ENCODE assay signal across 11 cellular contexts in the genomic region with DNA sequence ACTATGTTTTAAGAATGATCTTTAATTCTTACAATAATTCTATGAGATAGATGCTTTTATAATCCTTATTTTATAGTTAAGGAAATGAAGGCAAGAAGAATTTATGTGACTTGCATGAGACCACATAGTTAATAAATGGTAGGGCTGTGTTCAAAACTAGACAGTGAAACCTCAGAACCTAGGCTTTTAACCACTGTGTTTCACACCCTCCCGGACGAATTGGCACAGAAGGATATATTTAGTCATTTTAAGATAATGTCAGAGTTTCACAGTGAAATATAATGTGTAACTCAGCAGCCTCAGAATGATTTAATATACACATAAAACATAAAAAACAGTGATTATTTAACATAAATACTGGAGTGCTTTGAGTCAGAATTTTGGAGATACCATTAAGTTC. TPM values are rescaled to one million over a fixed set of nuclear protein-coding genes. Genes with fewer than 3 reads are reported as not detected.
DNase-seq lines count a peak whose midpoint lies in the region; ATAC-seq lines count a peak whose summit lies in the region.
"Had no signal": no experiment of that assay in that cellular context is flagged by ENCODE, and none has a peak within 500 bp of the region (broad histone marks: within the 10 kb centered on the region; RNA-seq: fewer than 3 reads in every experiment).

No MANE protein-coding gene starts in this region.

- POLR2A ChIA-PET in activated CD4-positive, alpha-beta T cell treated with anti-CD3 and anti-CD28 coated beads, Interleukin-2, amount 10 ng/mL, durations not matched to agents 7 days and 5 days (lab: Charles Lee) = no interaction called here

- peaks cover 19% of the 10 kb centered on the region for H3K4me1 Mint-ChIP-seq in activated CD4-positive, alpha-beta T cell treated with anti-CD3 and anti-CD28 coated beads, Interleukin-2, amount 10 ng/mL, durations not matched to agents 7 days and 5 days
- peaks cover 11% of the 10 kb centered on the region for H3K4me1 Mint-ChIP-seq in activated CD4-positive, alpha-beta T cell treated with anti-CD3 and anti-CD28 coated beads, Interleukin-2, amount 10 ng/mL, durations not matched to agents 24 days and 14 days
- peaks cover 22 to 41% of the 10 kb centered on the region in 2 donors for H3K4me1 Mint-ChIP-seq in immature natural killer cell

- intact Hi-C loops in activated CD4-positive, alpha-beta T cell treated with anti-CD3 and anti-CD28 coated beads, Interleukin-2, amount 10 ng/mL, durations not matched to agents 24 days and 14 days (cut with micrococcal nuclease) = loop anchor here (2.0 kb wide), 1 partner anchor 15 kb away; no protein-coding TSS in a partner anchor

- H3K36me3 Mint-ChIP-seq in activated CD4-positive, alpha-beta T cell treated with anti-CD3 and anti-CD28 coated beads, Interleukin-2, amount 10 ng/mL, durations not matched to agents 7 days and 5 days (ENCODE audit: low read depth) = peaks cover 20% of the 10 kb centered on the region
- H3K36me3 Mint-ChIP-seq in activated CD4-positive, alpha-beta T cell treated with anti-CD3 and anti-CD28 coated beads, Interleukin-2, amount 10 ng/mL, durations not matched to agents 24 days and 14 days (ENCODE audit: low read depth) = peaks cover 42% of the 10 kb centered on the region
- H3K36me3 Mint-ChIP-seq in immature natural killer cell = peaks cover 16 to 29% (median 17%) of the 10 kb centered on the region in 3 donors

- ATAC-seq in GM21390 (IDR thresholded peaks at IDR 0.05; ENCODE audit: unreplicated experiment) (peak; percentile 79), HG03175 (IDR thresholded peaks at IDR 0.05; ENCODE audit: unreplicated experiment) (peak; percentile 94), left lobe of liver (no peak)
- ATAC-seq: naive thymus-derived CD4-positive, alpha-beta T cell had no signal

- no peaks in the 10 kb centered on the region for H3K9me3 Mint-ChIP-seq in activated CD4-positive, alpha-beta T cell treated with anti-CD3 and anti-CD28 coated beads, Interleukin-2, amount 10 ng/mL, durations not matched to agents 7 days and 5 days
- H3K9me3 Mint-ChIP-seq in activated CD4-positive, alpha-beta T cell treated with anti-CD3 and anti-CD28 coated beads, Interleukin-2, amount 10 ng/mL, durations not matched to agents 24 days and 14 days = no peaks in the 10 kb centered on the region
- no peaks in the 10 kb centered on the region for H3K9me3 Mint-ChIP-seq in immature natural killer cell
- H3K9me3 Mint-ChIP-seq: naive thymus-derived CD4-positive, alpha-beta T cell; type B pancreatic cell had no signal

- H3K27ac Mint-ChIP-seq in activated CD4-positive, alpha-beta T cell treated with anti-CD3 and anti-CD28 coated beads, Interleukin-2, amount 10 ng/mL, durations not matched to agents 7 days and 5 days = no peak overlapping the region
- H3K27ac Mint-ChIP-seq in activated CD4-positive, alpha-beta T cell treated with anti-CD3 and anti-CD28 coated beads, Interleukin-2, amount 10 ng/mL, durations not matched to agents 24 days and 14 days = no peak overlapping the region
- no peak overlapping the region for H3K27ac Mint-ChIP-seq in immature natural killer cell
- H3K27ac Mint-ChIP-seq: type B pancreatic cell had no signal

- no peak overlapping the region for H3K4me3 Mint-ChIP-seq in activated CD4-positive, alpha-beta T cell treated with anti-CD3 and anti-CD28 coated beads, Interleukin-2, amount 10 ng/mL, durations not matched to agents 7 days and 5 days
- H3K4me3 Mint-ChIP-seq in activated CD4-positive, alpha-beta T cell treated with anti-CD3 and anti-CD28 coated beads, Interleukin-2, amount 10 ng/mL, durations not matched to agents 24 days and 14 days = no peak overlapping the region
- peak overlapping the region in 2 of 5 donors; percentile 4 to 31 for H3K4me3 Mint-ChIP-seq in immature natural killer cell
- H3K4me3 Mint-ChIP-seq: naive thymus-derived CD4-positive, alpha-beta T cell; type B pancreatic cell had no signal

- peak; percentile 13 for DNase-seq in activated CD4-positive, alpha-beta T cell treated with anti-CD3 and anti-CD28 coated beads, Interleukin-2, amount 10 ng/mL, durations not matched to agents 7 days and 5 days
- DNase-seq in activated CD4-positive, alpha-beta T cell treated with anti-CD3 and anti-CD28 coated beads, Interleukin-2, amount 10 ng/mL, durations not matched to agents 24 days and 14 days = no peak
- DNase-seq in immature natural killer cell = peak; percentile 9 to 22 (median 15)
- no peak for DNase-seq in NCI-H1092 (lab: John Stamatoyannopoulos, UW)
- no peak for DNase-seq in NCI-H1105 treated with DMSO at 0.1 percent for 48 hours (lab: John Stamatoyannopoulos, UW)
- DNase-seq in left lobe of liver (ENCODE audit: low spot score) = no peak
- DNase-seq: naive thymus-derived CD4-positive, alpha-beta T cell; NCI-H1436 had no signal

- CTCF ChIA-PET in activated CD4-positive, alpha-beta T cell treated with anti-CD3 and anti-CD28 coated beads, Interleukin-2, amount 10 ng/mL, durations not matched to agents 7 days and 5 days (lab: Charles Lee) = no interaction called here

- H3K27me3 Mint-ChIP-seq in activated CD4-positive, alpha-beta T cell treated with anti-CD3 and anti-CD28 coated beads, Interleukin-2, amount 10 ng/mL, durations not matched to agents 7 days and 5 days = no peaks in the 10 kb centered on the region
- no peaks in the 10 kb centered on the region for H3K27me3 Mint-ChIP-seq in activated CD4-positive, alpha-beta T cell treated with anti-CD3 and anti-CD28 coated beads, Interleukin-2, amount 10 ng/mL, durations not matched to agents 24 days and 14 days
- H3K27me3 Mint-ChIP-seq in immature natural killer cell (ENCODE audit: low read depth in 3 of 3) = peaks cover 0 to 1% (median 1%) of the 10 kb centered on the region in 3 donors
- H3K27me3 Mint-ChIP-seq: naive thymus-derived CD4-positive, alpha-beta T cell; type B pancreatic cell had no signal

RNA-seq across cellular contexts. Expression of gene NSRP1, which starts 57.0 kb away (rescaled TPM):
- total RNA-seq in activated CD4-positive, alpha-beta T cell treated with anti-CD3 and anti-CD28 coated beads, Interleukin-2, amount 10 ng/mL, durations not matched to agents 7 days and 5 days = 10 to 100 TPM; 23.0 TPM
- total RNA-seq in activated CD4-positive, alpha-beta T cell treated with anti-CD3 and anti-CD28 coated beads, Interleukin-2, amount 10 ng/mL, durations not matched to agents 24 days and 14 days = 29.8 and 31.7 TPM in 2 replicates
- polyA plus RNA-seq in immature natural killer cell = 10 to 100 TPM in 2 of 3 donors, 1 to 10 TPM in 1; 5.0 to 38.8 (median 14.3) TPM
- 9.4 TPM for total RNA-seq in left lobe of liver

Comparison
In these comparisons a context has a peak if more than half of its experiments do, and no peak if none do; other contexts are left out.
1. DNase-seq: peak in activated CD4-positive, alpha-beta T cell treated with anti-CD3 and anti-CD28 coated beads, Interleukin-2, amount 10 ng/mL, durations not matched to agents 7 days and 5 days (single experiment) and immature natural killer cell (3 of 3); none in activated CD4-positive, alpha-beta T cell treated with anti-CD3 and anti-CD28 coated beads, Interleukin-2, amount 10 ng/mL, durations not matched to agents 24 days and 14 days (single experiment), NCI-H1092 (single experiment), NCI-H1105 treated with DMSO at 0.1 percent for 48 hours (single experiment) and left lobe of liver (single experiment).